In the genomic region with DNA sequence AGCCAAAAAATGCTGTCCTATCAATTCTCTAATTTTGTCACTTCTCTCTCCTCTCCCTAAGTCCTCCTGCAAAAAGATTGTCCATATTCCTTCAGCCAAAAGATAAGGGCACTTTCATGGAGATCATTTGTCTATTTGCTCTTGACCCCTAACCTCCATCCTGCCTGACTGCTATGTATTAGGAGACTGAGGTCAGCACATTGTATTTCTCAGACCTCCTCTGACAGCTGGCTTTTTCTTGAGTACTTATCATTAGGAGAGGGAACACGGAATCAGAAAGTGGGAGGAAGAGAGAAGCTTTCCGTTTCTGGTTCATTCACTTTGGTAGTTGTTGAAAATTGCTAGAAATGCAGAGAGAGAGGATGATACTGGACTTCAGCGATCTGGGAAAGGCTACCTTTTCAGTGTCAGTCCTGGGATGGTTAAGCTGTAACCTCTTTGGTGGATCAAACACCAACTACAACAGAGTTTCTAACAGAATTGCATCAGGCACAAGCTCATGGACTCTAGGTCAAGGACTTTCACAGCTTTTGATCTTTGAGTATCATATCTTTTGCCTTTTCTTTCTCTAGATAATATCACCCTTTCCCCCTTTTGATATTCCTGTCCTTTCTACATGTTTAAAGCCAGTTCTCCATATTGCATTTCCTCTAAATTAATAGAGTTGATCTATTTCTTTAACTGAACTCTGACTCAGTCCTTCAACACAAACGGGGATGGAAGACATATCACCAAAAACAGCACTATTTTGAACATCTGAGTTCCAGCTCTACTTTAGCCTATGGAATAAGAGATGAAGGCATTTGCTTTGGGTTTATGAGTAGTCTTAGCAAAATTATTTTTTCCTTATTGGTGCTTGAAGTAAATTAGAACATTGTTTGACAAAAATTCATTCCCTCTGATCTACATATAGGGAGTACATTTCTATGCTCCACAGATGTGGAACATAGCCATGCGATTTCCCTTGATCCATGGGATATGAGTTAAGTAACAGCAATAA, we compare ENCODE assay signal across 1 cellular context.
A peak's percentile ranks its signal among the peaks of the same experiment; 100 is the strongest.
TF ChIP-seq lines count a peak whose summit lies in the region.

No MANE protein-coding gene starts in this region.

TF ChIP-seq in HepG2, 621 proteins besides CTCF, POLR2A, EP300 and RAD21 (continued from another document and continues in another):
- TF ChIP-seq, protein P1, sequence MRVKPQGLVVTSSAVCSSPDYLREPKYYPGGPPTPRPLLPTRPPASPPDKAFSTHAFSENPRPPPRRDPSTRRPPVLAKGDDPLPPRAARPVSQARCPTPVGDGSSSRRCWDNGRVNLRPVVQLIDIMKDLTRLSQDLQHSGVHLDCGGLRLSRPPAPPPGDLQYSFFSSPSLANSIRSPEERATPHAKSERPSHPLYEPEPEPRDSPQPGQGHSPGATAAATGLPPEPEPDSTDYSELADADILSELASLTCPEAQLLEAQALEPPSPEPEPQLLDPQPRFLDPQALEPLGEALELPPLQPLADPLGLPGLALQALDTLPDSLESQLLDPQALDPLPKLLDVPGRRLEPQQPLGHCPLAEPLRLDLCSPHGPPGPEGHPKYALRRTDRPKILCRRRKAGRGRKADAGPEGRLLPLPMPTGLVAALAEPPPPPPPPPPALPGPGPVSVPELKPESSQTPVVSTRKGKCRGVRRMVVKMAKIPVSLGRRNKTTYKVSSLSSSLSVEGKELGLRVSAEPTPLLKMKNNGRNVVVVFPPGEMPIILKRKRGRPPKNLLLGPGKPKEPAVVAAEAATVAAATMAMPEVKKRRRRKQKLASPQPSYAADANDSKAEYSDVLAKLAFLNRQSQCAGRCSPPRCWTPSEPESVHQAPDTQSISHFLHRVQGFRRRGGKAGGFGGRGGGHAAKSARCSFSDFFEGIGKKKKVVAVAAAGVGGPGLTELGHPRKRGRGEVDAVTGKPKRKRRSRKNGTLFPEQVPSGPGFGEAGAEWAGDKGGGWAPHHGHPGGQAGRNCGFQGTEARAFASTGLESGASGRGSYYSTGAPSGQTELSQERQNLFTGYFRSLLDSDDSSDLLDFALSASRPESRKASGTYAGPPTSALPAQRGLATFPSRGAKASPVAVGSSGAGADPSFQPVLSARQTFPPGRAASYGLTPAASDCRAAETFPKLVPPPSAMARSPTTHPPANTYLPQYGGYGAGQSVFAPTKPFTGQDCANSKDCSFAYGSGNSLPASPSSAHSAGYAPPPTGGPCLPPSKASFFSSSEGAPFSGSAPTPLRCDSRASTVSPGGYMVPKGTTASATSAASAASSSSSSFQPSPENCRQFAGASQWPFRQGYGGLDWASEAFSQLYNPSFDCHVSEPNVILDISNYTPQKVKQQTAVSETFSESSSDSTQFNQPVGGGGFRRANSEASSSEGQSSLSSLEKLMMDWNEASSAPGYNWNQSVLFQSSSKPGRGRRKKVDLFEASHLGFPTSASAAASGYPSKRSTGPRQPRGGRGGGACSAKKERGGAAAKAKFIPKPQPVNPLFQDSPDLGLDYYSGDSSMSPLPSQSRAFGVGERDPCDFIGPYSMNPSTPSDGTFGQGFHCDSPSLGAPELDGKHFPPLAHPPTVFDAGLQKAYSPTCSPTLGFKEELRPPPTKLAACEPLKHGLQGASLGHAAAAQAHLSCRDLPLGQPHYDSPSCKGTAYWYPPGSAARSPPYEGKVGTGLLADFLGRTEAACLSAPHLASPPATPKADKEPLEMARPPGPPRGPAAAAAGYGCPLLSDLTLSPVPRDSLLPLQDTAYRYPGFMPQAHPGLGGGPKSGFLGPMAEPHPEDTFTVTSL (CRISPR knock-in tag; IDR thresholded peaks at IDR 0.05; ENCODE audit: borderline replicate concordance) = peak; percentile 95
- peak; percentile 93 for TF ChIP-seq RARA (CRISPR knock-in tag; IDR thresholded peaks at IDR 0.05)
- TF ChIP-seq CEBPB (IDR thresholded peaks at IDR 0.05; ENCODE audit: borderline replicate concordance, low read depth, low read length) = peak; percentile 92
- TF ChIP-seq RAD51 (IDR thresholded peaks at IDR 0.05; ENCODE audit: borderline replicate concordance) = no peak
- no peak for TF ChIP-seq ZNF891 (CRISPR knock-in tag; IDR thresholded peaks at IDR 0.05)
- TF ChIP-seq HMG20B (CRISPR knock-in tag; conservative IDR thresholded peaks at IDR 0.05) = 0 out of 2 replicates have a peak, but pooled peaks have one; percentile 40
- peak; percentile 51 for TF ChIP-seq SAP130 (CRISPR knock-in tag; IDR thresholded peaks at IDR 0.05; ENCODE audit: low read depth)
- TF ChIP-seq ZFP37 (CRISPR knock-in tag; IDR thresholded peaks at IDR 0.05; ENCODE audit: borderline replicate concordance) = no peak
- TF ChIP-seq BRCA1 (CRISPR knock-in tag; IDR thresholded peaks at IDR 0.05) = no peak
- TF ChIP-seq, protein P2, sequence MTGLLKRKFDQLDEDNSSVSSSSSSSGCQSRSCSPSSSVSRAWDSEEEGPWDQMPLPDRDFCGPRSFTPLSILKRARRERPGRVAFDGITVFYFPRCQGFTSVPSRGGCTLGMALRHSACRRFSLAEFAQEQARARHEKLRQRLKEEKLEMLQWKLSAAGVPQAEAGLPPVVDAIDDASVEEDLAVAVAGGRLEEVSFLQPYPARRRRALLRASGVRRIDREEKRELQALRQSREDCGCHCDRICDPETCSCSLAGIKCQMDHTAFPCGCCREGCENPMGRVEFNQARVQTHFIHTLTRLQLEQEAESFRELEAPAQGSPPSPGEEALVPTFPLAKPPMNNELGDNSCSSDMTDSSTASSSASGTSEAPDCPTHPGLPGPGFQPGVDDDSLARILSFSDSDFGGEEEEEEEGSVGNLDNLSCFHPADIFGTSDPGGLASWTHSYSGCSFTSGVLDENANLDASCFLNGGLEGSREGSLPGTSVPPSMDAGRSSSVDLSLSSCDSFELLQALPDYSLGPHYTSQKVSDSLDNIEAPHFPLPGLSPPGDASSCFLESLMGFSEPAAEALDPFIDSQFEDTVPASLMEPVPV (CRISPR knock-in tag; IDR thresholded peaks at IDR 0.05) = no peak; the same call in 1 of the 2 replicates
- no peak for TF ChIP-seq BATF2 (CRISPR knock-in tag; IDR thresholded peaks at IDR 0.05)
- TF ChIP-seq ZNF17 (CRISPR knock-in tag; IDR thresholded peaks at IDR 0.05) = no peak
- TF ChIP-seq THAP8 (CRISPR knock-in tag; IDR thresholded peaks at IDR 0.05; ENCODE audit: borderline replicate concordance) = no peak
- no peak for TF ChIP-seq KIAA2018 (CRISPR knock-in tag; IDR thresholded peaks at IDR 0.05; ENCODE audit: borderline replicate concordance)
- TF ChIP-seq TEAD2 (CRISPR knock-in tag; IDR thresholded peaks at IDR 0.05) = no peak
- TF ChIP-seq PHF5A (CRISPR knock-in tag; IDR thresholded peaks at IDR 0.05; ENCODE audit: low read depth, unreplicated experiment) = no peak
- no peak for TF ChIP-seq TP53 (CRISPR knock-in tag; conservative IDR thresholded peaks at IDR 0.05)
- 0 out of 2 replicates have a peak, but pooled peaks have one; percentile 50 for TF ChIP-seq ZNF264 (CRISPR knock-in tag; IDR thresholded peaks at IDR 0.05)
- no peak for TF ChIP-seq ZNF784 (CRISPR knock-in tag; IDR thresholded peaks at IDR 0.05; ENCODE audit: borderline replicate concordance)
- peak; percentile 61; the same call in 1 of the 2 replicates for TF ChIP-seq HNF4G (IDR thresholded peaks at IDR 0.05; ENCODE audit: borderline replicate concordance, low read depth, low read length)
- peak; percentile 51 for TF ChIP-seq HNF4G (CRISPR knock-in tag; IDR thresholded peaks at IDR 0.05; ENCODE audit: borderline replicate concordance, low read depth)
- TF ChIP-seq ZNF547 (CRISPR knock-in tag; IDR thresholded peaks at IDR 0.05) = no peak
- no peak for TF ChIP-seq ZNF335 (CRISPR knock-in tag; IDR thresholded peaks at IDR 0.05)
- TF ChIP-seq ZNF609 (CRISPR knock-in tag; IDR thresholded peaks at IDR 0.05; ENCODE audit: borderline replicate concordance) = peak; percentile 35; the same call in 1 of the 2 replicates
- TF ChIP-seq U2AF1 (optimal IDR thresholded peaks at IDR 0.05; ENCODE audit: low read depth, low read length) = no peak
